2 cellular contexts compared by ENCODE assay signal in genomic region chr12:48810817-48811453, GRCh38.
TF ChIP-seq lines count a peak whose summit lies in the region.

No MANE protein-coding gene starts in this region.

TF ChIP-seq in SK-N-SH, 30 proteins besides CTCF, POLR2A, EP300 and RAD21 (continued from another document):
- TF ChIP-seq REST (IDR thresholded peaks at IDR 0.05; ENCODE audit: low read depth, low read length), result no peak
- TF ChIP-seq ELF1 (IDR thresholded peaks at IDR 0.05), result no peak
- no peak for TF ChIP-seq POLR2AphosphoS5 (IDR thresholded peaks at IDR 0.05; ENCODE audit: low read depth, low read length)
- TF ChIP-seq SIN3A (IDR thresholded peaks at IDR 0.05; ENCODE audit: borderline replicate concordance, low read depth, low read length), result no peak
- no peak for TF ChIP-seq GATA2 (CRISPR knock-in tag; IDR thresholded peaks at IDR 0.05)
- no peak for TF ChIP-seq YY1 (IDR thresholded peaks at IDR 0.05; ENCODE audit: low read depth)
- TF ChIP-seq MEF2A (IDR thresholded peaks at IDR 0.05; ENCODE audit: borderline replicate concordance, low read depth), result no peak

TF ChIP-seq in SK-N-SH treated with all-trans-retinoic acid at 6 μM for 48 hours, 23 proteins besides CTCF, POLR2A, EP300 and RAD21 (continued from another document):
- no peak for TF ChIP-seq ZFP3 (CRISPR knock-in tag; IDR thresholded peaks at IDR 0.05)
- TF ChIP-seq PATZ1 (CRISPR knock-in tag; IDR thresholded peaks at IDR 0.05; ENCODE audit: borderline replicate concordance), result no peak
- no peak for TF ChIP-seq TSHZ2 (CRISPR knock-in tag; IDR thresholded peaks at IDR 0.05)
- TF ChIP-seq ZFP30 (CRISPR knock-in tag; IDR thresholded peaks at IDR 0.05), result no peak
- TF ChIP-seq ZC3H10 (CRISPR knock-in tag; IDR thresholded peaks at IDR 0.05), result no peak
- no peak for TF ChIP-seq ZNF70 (CRISPR knock-in tag; IDR thresholded peaks at IDR 0.05)
- no peak for TF ChIP-seq RARB (CRISPR knock-in tag; IDR thresholded peaks at IDR 0.05)
- no peak for TF ChIP-seq PPARA (CRISPR knock-in tag; IDR thresholded peaks at IDR 0.05; ENCODE audit: borderline replicate concordance)
- no peak for TF ChIP-seq SNAI2 (CRISPR knock-in tag; IDR thresholded peaks at IDR 0.05)
- no peak for TF ChIP-seq CSRNP3 (CRISPR knock-in tag; IDR thresholded peaks at IDR 0.05)
